In genomic region chr5:41636605-41637004, GRCh38 we compare ENCODE assay signal across 2 cellular contexts.
TF ChIP-seq lines count a peak whose summit lies in the region.

No MANE protein-coding gene starts in this region.

TF ChIP-seq in HCT116, 20 proteins besides CTCF, POLR2A, EP300 and RAD21 (continued from another document):
- TF ChIP-seq SP1 (IDR thresholded peaks at IDR 0.05; ENCODE audit: low read depth) (no peak), REST (IDR thresholded peaks at IDR 0.05; ENCODE audit: low read depth) (peak; percentile 16)

TF ChIP-seq in endothelial cell of umbilical vein, 7 proteins besides CTCF, POLR2A, EP300 and RAD21 (continued from another document):
- TF ChIP-seq POLR2AphosphoS5 (IDR thresholded peaks at IDR 0.05; ENCODE audit: insufficient read depth, low read depth, low read length) (no peak), EZH2 (IDR thresholded peaks at IDR 0.05; ENCODE audit: borderline replicate concordance, low read depth, low read length, severe bottlenecking) (no peak), FOS (IDR thresholded peaks at IDR 0.05; ENCODE audit: borderline replicate concordance, insufficient read depth, low read length) (no peak)
